In genomic region chr1:51504806-51505525, GRCh38 we compare ENCODE assay signal across 11 cellular contexts. TPM values are rescaled to one million over a fixed set of nuclear protein-coding genes. Genes with fewer than 3 reads are reported as not detected.
DNase-seq lines count a peak whose midpoint lies in the region; ATAC-seq, FAIRE-seq and TF ChIP-seq lines count a peak whose summit lies in the region.
"Had no signal": no experiment of that assay in that cellular context is flagged by ENCODE, and none has a peak within 500 bp of the region (broad histone marks: within the 10 kb centered on the region; RNA-seq: fewer than 3 reads in every experiment).

No MANE protein-coding gene starts in this region.

- H3K4me2 ChIP-seq in Karpas-422 (ENCODE audit: low read depth, low read length, poor library complexity, severe bottlenecking) = no peak overlapping the region

- no peaks in the 10 kb centered on the region for H3K9me2 ChIP-seq in Karpas-422 (replicated peaks; ENCODE audit: insufficient read depth, low read length)

- H3K27me3 ChIP-seq in Karpas-422 (ENCODE audit: low read length) = no peaks in the 10 kb centered on the region
- H3K27me3 ChIP-seq in pancreas = no peaks in the 10 kb centered on the region
- no peaks in the 10 kb centered on the region for H3K27me3 ChIP-seq in ascending aorta
- H3K27me3 ChIP-seq: Peyer's patch had no signal

- FAIRE-seq in pancreas (lab: Jason Lieb, UNC) = peak; percentile 29
- FAIRE-seq: colon had no signal

- no peak overlapping the region for H3K9ac ChIP-seq in Karpas-422 (ENCODE audit: low read length)

- no peaks in the 10 kb centered on the region for H4K20me1 ChIP-seq in Karpas-422 (ENCODE audit: insufficient read depth, low read depth, low read length)

- no peak overlapping the region for H2AFZ ChIP-seq in Karpas-422 (ENCODE audit: low read length)

- no peaks in the 10 kb centered on the region for H3K9me3 Mint-ChIP-seq in activated T-cell treated with anti-CD3 and anti-CD28 coated beads, Interleukin-2, amount 50 U/mL, for 4 hours

- no peaks in the 10 kb centered on the region for H3K9me3 ChIP-seq in Karpas-422 (ENCODE audit: low read length)
- H3K9me3 ChIP-seq in pancreas = no peaks in the 10 kb centered on the region
- no peaks in the 10 kb centered on the region for H3K9me3 ChIP-seq in ascending aorta
- H3K9me3 ChIP-seq: Peyer's patch had no signal

- peaks cover 57% of the 10 kb centered on the region for H3K36me3 ChIP-seq in Karpas-422 (ENCODE audit: insufficient read depth, low read length)
- H3K36me3 ChIP-seq in pancreas = no peaks in the 10 kb centered on the region
- H3K36me3 ChIP-seq in ascending aorta = peaks cover 5 to 8% of the 10 kb centered on the region in 2 donors
- H3K36me3 ChIP-seq: Peyer's patch had no signal

- TF ChIP-seq CTCF in pancreas (IDR thresholded peaks at IDR 0.05) (no peak), GM20000 (IDR thresholded peaks at IDR 0.05; ENCODE audit: extremely low read depth, missing control alignments) (no peak), ascending aorta (IDR thresholded peaks at IDR 0.05) (no peak)

- no peak for DNase-seq in activated T-cell treated with anti-CD3 and anti-CD28 coated beads, Interleukin-2, amount 50 U/mL, for 4 hours
- DNase-seq in activated T-cell treated with anti-CD3 and anti-CD28 coated beads for 4 hours (no peak), Karpas-422 (no peak), pancreas (no peak), GM20000 (ENCODE audit: low spot score) (no peak), ascending aorta (ENCODE audit: low spot score in 2 of 2) (no peak), posterior vena cava (ENCODE audit: low spot score) (no peak)
- DNase-seq: head of caudate nucleus had no signal

- H3K79me2 ChIP-seq in Karpas-422 (ENCODE audit: low read length) = peaks cover 99% of the 10 kb centered on the region

- peak; percentile 72 to 77 for ATAC-seq in activated T-cell treated with anti-CD3 and anti-CD28 coated beads, Interleukin-2, amount 50 U/mL, for 4 hours
- ATAC-seq in GM21619 (IDR thresholded peaks at IDR 0.05; ENCODE audit: unreplicated experiment) (peak; percentile 39), pancreas (peak in 2 of 4 donors; percentile 28 to 43)

- 92 to 97% methylated on average over 11 of the region's 11 CpGs for WGBS in pancreas, 2 donors

- no peaks in the 10 kb centered on the region for H3K27me3 Mint-ChIP-seq in activated T-cell treated with anti-CD3 and anti-CD28 coated beads, Interleukin-2, amount 50 U/mL, for 4 hours (ENCODE audit: low read depth)

- intact Hi-C loops in pancreas (cut with DNase I) (loop anchor here in 1 of 3 donors (10.0 kb wide), 1 partner anchor 90 kb away; no protein-coding TSS in a partner anchor), ascending aorta (cut with DNase I) (no loop called here), posterior vena cava (cut with DNase I) (no loop called here)

- peaks cover 13% of the 10 kb centered on the region for H3K36me3 Mint-ChIP-seq in activated T-cell treated with anti-CD3 and anti-CD28 coated beads, Interleukin-2, amount 50 U/mL, for 4 hours (ENCODE audit: insufficient read depth)

- H3K4me3 Mint-ChIP-seq in activated T-cell treated with anti-CD3 and anti-CD28 coated beads, Interleukin-2, amount 50 U/mL, for 4 hours = peak overlapping the region; percentile 37

- peak overlapping the region; percentile 1; the same call in 1 of the 2 replicates for H3K27ac ChIP-seq in Karpas-422 (ENCODE audit: low read length)
- H3K27ac ChIP-seq in pancreas = no peak overlapping the region
- H3K27ac ChIP-seq in ascending aorta = no peak overlapping the region

- H3K4me1 ChIP-seq in Karpas-422 (ENCODE audit: low read length) (peaks cover 69% of the 10 kb centered on the region), pancreas (peaks cover 7 to 18% (median 12%) of the 10 kb centered on the region in 3 donors), ascending aorta (peaks cover 2 to 18% of the 10 kb centered on the region in 2 donors)

- peaks cover 75% of the 10 kb centered on the region for H3K4me1 Mint-ChIP-seq in activated T-cell treated with anti-CD3 and anti-CD28 coated beads, Interleukin-2, amount 50 U/mL, for 4 hours (ENCODE audit: low read depth)

- no peak overlapping the region for H3K4me3 ChIP-seq in Karpas-422 (ENCODE audit: low read length)
- H3K4me3 ChIP-seq in pancreas = no peak overlapping the region
- no peak overlapping the region for H3K4me3 ChIP-seq in ascending aorta
- H3K4me3 ChIP-seq: Peyer's patch had no signal

RNA-seq across cellular contexts. Expression of gene EPS15, which starts 14.1 kb away (rescaled TPM):
- 10 to 100 TPM; 39.7 to 51.8 (median 51.4) TPM for total RNA-seq in activated T-cell treated with anti-CD3 and anti-CD28 coated beads, Interleukin-2, amount 50 U/mL, for 4 hours
- total RNA-seq in Karpas-422 (2014; rRNA removed; shearing (Covaris generic); ENCODE audit: low replicate concordance) = 70.3 and 116 TPM in 2 replicates
- total RNA-seq in pancreas (10 to 100 TPM; 23.4 to 42.0 (median 28.4) TPM), ascending aorta (44.6 TPM), posterior vena cava (10 to 100 TPM; 79.6 to 81.1 TPM)
- polyA plus RNA-seq in pancreas = 10 to 100 TPM in 1 of 2 donors, 1 to 10 TPM in 1; 9.9 to 15.6 TPM
